In the genomic region with DNA sequence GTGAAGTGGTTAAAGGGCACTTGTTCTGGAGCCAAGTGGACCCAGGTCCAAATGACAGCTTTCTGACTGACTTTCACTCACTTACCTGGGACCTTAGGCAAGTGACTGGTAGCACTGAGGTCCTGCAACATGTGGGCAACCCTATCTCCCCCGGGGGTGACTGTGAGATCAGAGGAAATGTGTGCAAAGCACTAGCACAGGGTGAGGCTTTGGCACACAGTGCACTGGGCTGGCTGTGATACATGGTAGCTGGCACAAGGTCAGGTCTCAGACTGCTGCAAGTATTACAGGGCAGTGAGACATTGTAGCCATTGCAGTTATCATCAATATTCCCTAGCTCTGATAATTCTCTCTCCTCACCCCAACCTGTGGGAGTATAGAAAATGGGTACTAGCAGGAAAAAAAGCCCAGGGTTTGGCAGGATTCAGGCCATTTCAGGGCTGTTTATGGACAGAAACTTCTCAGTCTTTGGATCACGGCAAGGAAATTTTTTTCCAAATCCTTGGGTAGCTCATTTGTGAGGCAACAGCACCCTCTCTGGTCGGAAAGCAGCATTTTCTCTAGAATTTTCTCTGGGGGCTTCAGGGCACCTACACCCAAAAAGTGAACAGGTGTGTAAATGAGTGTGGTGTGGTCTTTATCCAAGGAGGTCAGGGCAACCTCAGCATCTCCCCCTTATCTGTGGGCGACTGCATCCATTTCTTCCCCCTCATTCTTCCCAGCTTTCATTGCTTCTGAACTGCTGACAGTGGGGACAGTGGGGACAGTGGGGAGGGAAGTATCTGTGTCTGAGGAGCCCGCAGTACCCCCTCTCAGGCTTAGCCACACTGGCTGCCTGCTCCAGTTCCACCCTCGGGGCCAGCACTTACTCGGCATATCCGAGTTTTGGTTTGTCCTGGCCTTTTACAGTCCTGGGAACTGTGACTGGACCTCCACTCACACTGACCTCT, we compare ENCODE assay signal across 9 cellular contexts.
DNase-seq lines count a peak whose midpoint lies in the region; ATAC-seq, FAIRE-seq and TF ChIP-seq lines count a peak whose summit lies in the region.
"Had no signal": no experiment of that assay in that cellular context is flagged by ENCODE, and none has a peak within 500 bp of the region (broad histone marks: within the 10 kb centered on the region; RNA-seq: fewer than 3 reads in every experiment).

No MANE protein-coding gene starts in this region.

- H3K36me3 ChIP-seq in RWPE2 (ENCODE audit: low read depth): no peaks in the 10 kb centered on the region

- DNase-seq in RWPE2 (ENCODE audit: low spot score) (peak; percentile 65), glomerular visceral epithelial cell (ENCODE audit: extremely low spot score) (peak; percentile 25), renal cortical epithelial cell (ENCODE audit: low read depth) (peak; percentile 3), NCI-H510A treated with DMSO at 0.1 percent for 48 hours (lab: John Stamatoyannopoulos, UW) (no peak)
- no peak for DNase-seq in activated T-cell treated with anti-CD3 and anti-CD28 coated beads, Interleukin-2, amount 50 U/mL, for 1 hour
- DNase-seq: activated naive CD8-positive, alpha-beta T cell treated with anti-CD3 and anti-CD28 coated beads, Interleukin-2, amount 10 ng/mL, durations not matched to agents 7 days and 5 days had no signal

- H3K27ac ChIP-seq in RWPE2 (ENCODE audit: poor library complexity, severe bottlenecking): no peak overlapping the region

- peaks cover 35% of the 10 kb centered on the region for H3K27me3 ChIP-seq in RWPE2 (ENCODE audit: insufficient read depth, poor library complexity, severe bottlenecking)

- peak; percentile 47 for FAIRE-seq in A204.1 (lab: Jason Lieb, UNC)

- H3K4me1 ChIP-seq in RWPE2 (ENCODE audit: insufficient read depth, poor library complexity, severe bottlenecking): no peaks in the 10 kb centered on the region

- no peaks in the 10 kb centered on the region for H3K9me3 ChIP-seq in RWPE2 (ENCODE audit: severe bottlenecking)

- TF ChIP-seq CTCF in GM12874 (IDR thresholded peaks at IDR 0.05; ENCODE audit: insufficient read depth, low read depth, low read length): peak; percentile 34
- TF ChIP-seq CTCF in RWPE2 (IDR thresholded peaks at IDR 0.05; ENCODE audit: poor library complexity, severe bottlenecking): peak; percentile 98

- H3K4me3 ChIP-seq in RWPE2 (ENCODE audit: severe bottlenecking): no peak overlapping the region

- ATAC-seq in RWPE2 (ENCODE audit: low read depth) (peak; percentile 65), HG03460 (IDR thresholded peaks at IDR 0.05; ENCODE audit: unreplicated experiment) (no peak)

Comparison
In these comparisons a context has a peak if more than half of its experiments do, and no peak if none do; other contexts are left out.
1. DNase-seq: peak in RWPE2 (single experiment), glomerular visceral epithelial cell (single experiment) and renal cortical epithelial cell (single experiment); none in NCI-H510A treated with DMSO at 0.1 percent for 48 hours (single experiment) and activated T-cell treated with anti-CD3 and anti-CD28 coated beads, Interleukin-2, amount 50 U/mL, for 1 hour (single experiment).